In the genomic region with DNA sequence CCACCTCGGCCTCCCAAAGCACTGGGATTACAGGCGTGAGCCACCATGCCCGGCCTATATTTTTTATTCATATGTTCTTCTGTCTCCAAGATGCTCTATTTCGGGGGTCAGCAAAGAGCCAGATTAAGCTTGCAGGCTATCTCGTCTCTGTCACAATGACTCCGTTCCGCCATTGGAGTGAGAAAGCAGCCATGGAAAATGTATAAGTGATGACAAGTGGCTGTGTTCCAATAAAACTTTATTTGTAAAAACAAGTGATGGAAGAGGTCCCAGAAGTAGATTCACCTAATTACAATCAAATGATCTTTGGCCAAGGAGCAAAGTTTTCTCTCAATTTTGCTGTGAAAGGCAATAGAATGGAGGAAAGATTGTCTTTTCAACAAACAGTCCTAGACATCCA, we compare ENCODE assay signal across 38 cellular contexts.
"Had no signal": no experiment of that assay in that cellular context is flagged by ENCODE, and none has a peak within 500 bp of the region (broad histone marks: within the 10 kb centered on the region; RNA-seq: fewer than 3 reads in every experiment).

No MANE protein-coding gene starts in this region.

- FAIRE-seq: bronchial epithelial cell, TTC549 had no signal

- H3K27ac Mint-ChIP-seq: activated B cell treated with CpG ODN at 0.5 μM for 24 hours; activated CD4-positive, alpha-beta memory T cell treated with anti-CD3 and anti-CD28 coated beads for 36 hours; activated CD4-positive, alpha-beta T cell treated with anti-CD3 and anti-CD28 coated beads, Interleukin-2, amount 10 ng/mL, durations not matched to agents 24 days and 14 days; activated CD8-positive, alpha-beta T cell treated with anti-CD3 and anti-CD28 coated beads for 36 hours; activated naive CD4-positive, alpha-beta T cell treated with anti-CD3 and anti-CD28 coated beads for 36 hours; activated naive CD4-positive, alpha-beta T cell treated with anti-CD3 and anti-CD28 coated beads, Interleukin-2, amount 50 U/mL, for 24 hours; activated naive CD8-positive, alpha-beta T cell; activated naive CD8-positive, alpha-beta T cell treated with anti-CD3 and anti-CD28 coated beads, Interleukin-2, amount 10 ng/mL, durations not matched to agents 7 days and 5 days; activated naive CD8-positive, alpha-beta T cell treated with anti-CD3 and anti-CD28 coated beads, Interleukin-2, amount 50 U/mL, for 24 hours; activated T-cell treated with anti-CD3 and anti-CD28 coated beads, Interleukin-2, amount 50 U/mL, for 72 hours; activated T-helper 1 cell treated with anti-CD3 and anti-CD28 coated beads, Interleukin-12 subunit alpha, Interleukin-12 subunit beta, Interleukin-2, Interleukin-4 antibody, amounts not matched to agents 30 ng/mL and 10 ng/mL and 1 ng/mL, durations not matched to agents 14 hours and 24 hours and 36 hours; activated T-helper 17 cell treated with anti-CD3 and anti-CD28 coated beads, Interleukin-2, amount 50 U/mL, for 72 hours; brain; T-helper 1 cell treated with Interleukin-12 subunit alpha and Interleukin-12 subunit beta and Interleukin-4 antibody, amounts not matched to agents 30 μg/mL and 1 μg/mL, for 36 hours; T-helper 2 cell treated with Interferon-gamma antibody and Interleukin-4, amounts not matched to agents 5 μg/mL and 100 μg/mL, for 36 hours had no signal

- H3K27me3 ChIP-seq: ascending aorta, cardiac muscle cell had no signal

- H3K27me3 Mint-ChIP-seq: activated B cell treated with CpG ODN at 0.5 μM for 24 hours, brain had no signal

- DNase-seq: activated B cell treated with CpG ODN at 0.5 μM for 24 hours; activated CD4-positive, alpha-beta memory T cell treated with anti-CD3 and anti-CD28 coated beads for 36 hours; activated CD4-positive, alpha-beta T cell treated with anti-CD3 and anti-CD28 coated beads for 4 hours; activated CD4-positive, alpha-beta T cell treated with anti-CD3 and anti-CD28 coated beads, Interleukin-2, amount 10 ng/mL, durations not matched to agents 24 days and 14 days; activated CD4-positive, alpha-beta T cell treated with anti-CD3 and anti-CD28 coated beads, Interleukin-2, amount 50 U/mL, for 1 hour; activated CD4-positive, alpha-beta T cell treated with anti-CD3 and anti-CD28 coated beads, Interleukin-2, amount 50 U/mL, for 4 hours; activated CD4-positive, CD25-positive, alpha-beta regulatory T cell treated with anti-CD3 and anti-CD28 coated beads, Interleukin-2, amount 50 U/mL, for 72 hours; activated CD8-positive, alpha-beta T cell treated with anti-CD3 and anti-CD28 coated beads for 36 hours; activated effector memory CD4-positive, alpha-beta T cell treated with anti-CD3 and anti-CD28 coated beads, Interleukin-2, amount 50 U/mL, for 16 hours; activated gamma-delta T cell treated with Interleukin-2 at 50 U/mL for 16 hours; activated naive CD4-positive, alpha-beta T cell; activated naive CD4-positive, alpha-beta T cell treated with anti-CD3 and anti-CD28 coated beads for 36 hours; activated naive CD8-positive, alpha-beta T cell treated with anti-CD3 and anti-CD28 coated beads, Interleukin-2, amount 10 ng/mL, durations not matched to agents 7 days and 5 days; activated naive CD8-positive, alpha-beta T cell treated with anti-CD3 and anti-CD28 coated beads, Interleukin-2, amount 50 U/mL, for 24 hours; activated T-cell treated with anti-CD3 and anti-CD28 coated beads for 4 hours; activated T-cell treated with anti-CD3 and anti-CD28 coated beads, Interleukin-2, amount 50 U/mL, for 1 hour; activated T-cell treated with anti-CD3 and anti-CD28 coated beads, Interleukin-2, amount 50 U/mL, for 4 hours; activated T-cell treated with anti-CD3 and anti-CD28 coated beads, Interleukin-2, amount 50 U/mL, for 72 hours; amygdala; anterior cingulate cortex; caudate nucleus; cerebellar nuclear complex; T-helper 1 cell; T-helper 2 cell; T-helper 9 cell had no signal

- H3K36me3 Mint-ChIP-seq: activated CD4-positive, alpha-beta memory T cell treated with anti-CD3 and anti-CD28 coated beads for 36 hours; activated naive CD4-positive, alpha-beta T cell treated with anti-CD3 and anti-CD28 coated beads, Interleukin-2, amount 50 U/mL, for 24 hours; activated naive CD8-positive, alpha-beta T cell; activated naive CD8-positive, alpha-beta T cell treated with anti-CD3 and anti-CD28 coated beads, Interleukin-2, amount 10 ng/mL, durations not matched to agents 7 days and 5 days; brain had no signal

- H3K36me3 ChIP-seq: ascending aorta, cardiac muscle cell had no signal

- H3K27ac ChIP-seq: ascending aorta, cardiac muscle cell, VCaP had no signal

- H3K4me1 Mint-ChIP-seq: activated B cell treated with CpG ODN at 0.5 μM for 24 hours; activated CD4-positive, alpha-beta T cell treated with anti-CD3 and anti-CD28 coated beads, Interleukin-2, amount 10 ng/mL, durations not matched to agents 24 days and 14 days; activated naive CD4-positive, alpha-beta T cell treated with anti-CD3 and anti-CD28 coated beads, Interleukin-2, amount 50 U/mL, for 24 hours; activated naive CD8-positive, alpha-beta T cell treated with anti-CD3 and anti-CD28 coated beads, Interleukin-2, amount 10 ng/mL, durations not matched to agents 7 days and 5 days; activated naive CD8-positive, alpha-beta T cell treated with anti-CD3 and anti-CD28 coated beads, Interleukin-2, amount 50 U/mL, for 24 hours; activated T-helper 17 cell treated with anti-CD3 and anti-CD28 coated beads, Interleukin-2, amount 50 U/mL, for 72 hours; central memory CD8-positive, alpha-beta T cell had no signal

- H3K4me3 ChIP-seq: ascending aorta, cardiac muscle cell had no signal

- H3K4me3 Mint-ChIP-seq: activated B cell treated with CpG ODN at 0.5 μM for 24 hours; activated CD4-positive, alpha-beta memory T cell treated with anti-CD3 and anti-CD28 coated beads for 36 hours; activated CD4-positive, alpha-beta T cell treated with anti-CD3 and anti-CD28 coated beads, Interleukin-2, amount 10 ng/mL, durations not matched to agents 24 days and 14 days; activated CD8-positive, alpha-beta T cell treated with anti-CD3 and anti-CD28 coated beads for 36 hours; activated naive CD4-positive, alpha-beta T cell treated with anti-CD3 and anti-CD28 coated beads for 36 hours; activated naive CD4-positive, alpha-beta T cell treated with anti-CD3 and anti-CD28 coated beads, Interleukin-2, amount 50 U/mL, for 24 hours; activated naive CD8-positive, alpha-beta T cell; activated naive CD8-positive, alpha-beta T cell treated with anti-CD3 and anti-CD28 coated beads, Interleukin-2, amount 10 ng/mL, durations not matched to agents 7 days and 5 days; activated naive CD8-positive, alpha-beta T cell treated with anti-CD3 and anti-CD28 coated beads, Interleukin-2, amount 50 U/mL, for 24 hours; activated T-cell treated with anti-CD3 and anti-CD28 coated beads, Interleukin-2, amount 50 U/mL, for 4 hours; activated T-cell treated with anti-CD3 and anti-CD28 coated beads, Interleukin-2, amount 50 U/mL, for 72 hours; activated T-helper 1 cell treated with anti-CD3 and anti-CD28 coated beads, Interleukin-12 subunit alpha, Interleukin-12 subunit beta, Interleukin-2, Interleukin-4 antibody, amounts not matched to agents 30 ng/mL and 10 ng/mL and 1 ng/mL, durations not matched to agents 14 hours and 24 hours and 36 hours; activated T-helper 17 cell treated with anti-CD3 and anti-CD28 coated beads, Interleukin-2, amount 50 U/mL, for 72 hours; brain; central memory CD8-positive, alpha-beta T cell; T-helper 1 cell treated with Interleukin-12 subunit alpha and Interleukin-12 subunit beta and Interleukin-4 antibody, amounts not matched to agents 30 μg/mL and 1 μg/mL, for 36 hours; T-helper 2 cell treated with Interferon-gamma antibody and Interleukin-4, amounts not matched to agents 5 μg/mL and 100 μg/mL, for 36 hours had no signal

- ATAC-seq: activated CD8-positive, alpha-beta T cell treated with anti-CD3 and anti-CD28 coated beads for 36 hours; activated naive CD8-positive, alpha-beta T cell treated with anti-CD3 and anti-CD28 coated beads, Interleukin-2, amount 50 U/mL, for 24 hours; activated T-cell treated with anti-CD3 and anti-CD28 coated beads, Interleukin-2, amount 50 U/mL, for 4 hours; activated T-cell treated with anti-CD3 and anti-CD28 coated beads, Interleukin-2, amount 50 U/mL, for 72 hours; activated T-helper 17 cell treated with anti-CD3 and anti-CD28 coated beads, Interleukin-2, amount 50 U/mL, for 72 hours had no signal

- H3K4me1 ChIP-seq: ascending aorta had no signal
